ENCODE assay signal across 15 cellular contexts in the genomic region with DNA sequence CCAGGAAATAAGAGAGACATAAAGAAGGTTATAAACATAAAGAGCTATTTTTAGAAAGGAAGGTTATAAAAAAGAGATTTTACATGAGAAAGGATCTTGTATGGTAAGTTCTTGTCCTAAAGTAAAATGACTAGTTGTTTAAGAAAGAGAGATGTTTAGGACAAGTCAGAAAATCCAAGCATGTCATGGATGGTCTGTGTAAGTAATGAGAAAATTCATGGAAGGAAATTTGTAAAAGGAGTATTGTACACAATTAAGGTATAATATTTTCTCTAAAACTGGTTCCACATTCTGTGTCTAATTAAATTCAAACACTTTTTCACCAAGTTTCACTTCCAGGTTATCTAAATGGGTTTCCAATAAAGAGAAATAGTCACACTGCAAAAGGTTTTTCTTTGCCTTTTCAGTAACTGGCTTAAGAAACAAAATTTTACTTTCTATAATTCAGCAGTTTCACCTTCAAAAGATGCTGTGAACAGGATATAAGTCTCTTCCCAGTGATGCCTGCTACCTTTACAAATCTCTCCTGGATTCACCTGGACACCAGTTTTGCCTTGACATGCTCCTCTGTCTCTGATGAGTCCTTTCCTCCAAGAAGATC.
DNase-seq lines count a peak whose midpoint lies in the region; ATAC-seq and TF ChIP-seq lines count a peak whose summit lies in the region.
"Had no signal": no experiment of that assay in that cellular context is flagged by ENCODE, and none has a peak within 500 bp of the region (broad histone marks: within the 10 kb centered on the region; RNA-seq: fewer than 3 reads in every experiment).

No MANE protein-coding gene starts in this region.

- peaks cover 26% of the 10 kb centered on the region for H3K9me3 ChIP-seq in MG63
- H3K9me3 ChIP-seq in lower lobe of right lung: no peaks in the 10 kb centered on the region

- TF ChIP-seq CTCF in HFF-Myc (IDR thresholded peaks at IDR 0.05; ENCODE audit: low read depth, low read length, missing control alignments): no peak
- no peak for TF ChIP-seq CTCF in lower lobe of right lung (IDR thresholded peaks at IDR 0.05)
- no peak for TF ChIP-seq CTCF in GM10266 (IDR thresholded peaks at IDR 0.05; ENCODE audit: control insufficient read depth, insufficient read depth, low read depth, missing control alignments)

- H3K36me3 ChIP-seq in MG63 (no peaks in the 10 kb centered on the region), lower lobe of right lung (no peaks in the 10 kb centered on the region)

- no peaks in the 10 kb centered on the region for H3K4me1 ChIP-seq in lower lobe of right lung

- intact Hi-C loops in lower lobe of right lung (cut with DNase I): no loop called here

- H3K4me3 ChIP-seq in HFF-Myc (replicated peaks; ENCODE audit: low read depth, low read length): no peak overlapping the region
- no peak overlapping the region for H3K4me3 ChIP-seq in MG63
- no peak overlapping the region for H3K4me3 ChIP-seq in lower lobe of right lung

- H3K27me3 ChIP-seq in MG63 (no peaks in the 10 kb centered on the region), lower lobe of right lung (ENCODE audit: low read depth) (no peaks in the 10 kb centered on the region)

- no peak overlapping the region for H3K27ac ChIP-seq in lower lobe of right lung

- ATAC-seq in lower lobe of right lung: no peak
- ATAC-seq: Panc1, Right ventricle myocardium inferior had no signal

- peak; percentile 24 for DNase-seq in ELR (ENCODE audit: low read depth)
- peak; percentile 2 for DNase-seq in HFF-Myc (ENCODE audit: extremely low read depth, low read depth)
- DNase-seq in RPMI7951 (ENCODE audit: low read depth): peak; percentile 10
- DNase-seq in iPS DF 4.7 (ENCODE audit: extremely low read depth, low spot score): peak; percentile 19
- no peak for DNase-seq in MG63
- no peak for DNase-seq in lower lobe of right lung
- no peak for DNase-seq in GM10266 (ENCODE audit: extremely low spot score)
- no peak for DNase-seq in islet precursor cell
- DNase-seq: CD4-positive, alpha-beta memory T cell; GF-D8; IMR-90; NCI-H187 treated with DMSO at 0.1 percent for 48 hours; NCI-H526 treated with DMSO at 0.1 percent for 48 hours had no signal

Comparison
In these comparisons a context has a peak if more than half of its experiments do, and no peak if none do; other contexts are left out.
1. DNase-seq: peak in ELR (single experiment), HFF-Myc (single experiment), RPMI7951 (single experiment) and iPS DF 4.7 (single experiment); none in MG63 (single experiment), lower lobe of right lung (single experiment), GM10266 (single experiment) and islet precursor cell (single experiment).